ENCODE assay signal across 11 cellular contexts in genomic region chr9:41098759-41099158, GRCh38. TPM values are rescaled to one million over a fixed set of nuclear protein-coding genes. Genes with fewer than 3 reads are reported as not detected.
DNase-seq lines count a peak whose midpoint lies in the region; ATAC-seq, FAIRE-seq and TF ChIP-seq lines count a peak whose summit lies in the region.
"Not testable (repeated sequence)": the region's sequence is repeated elsewhere in the genome, so short reads cannot be mapped to it uniquely, and the experiment has no call there.
"Had no signal": no experiment of that assay in that cellular context is flagged by ENCODE, and none has a peak within 500 bp of the region (broad histone marks: within the 10 kb centered on the region; RNA-seq: fewer than 3 reads in every experiment).

No MANE protein-coding gene starts in this region.

- not testable (repeated sequence) for H3K36me3 ChIP-seq in MM.1S (replicated peaks; ENCODE audit: insufficient read depth, low read length); adipocyte (ENCODE audit: control insufficient read depth, insufficient read depth, low read length, severe bottlenecking); bronchial epithelial cell (ENCODE audit: control insufficient read depth, insufficient read depth, low read length)

- CTCF ChIA-PET in activated CD8-positive, alpha-beta T cell treated with anti-CD3 and anti-CD28 coated beads for 36 hours (lab: Charles Lee): not testable (repeated sequence)

- H3K27ac Mint-ChIP-seq in activated CD8-positive, alpha-beta T cell treated with anti-CD3 and anti-CD28 coated beads for 36 hours; stimulated activated effector memory CD8-positive, alpha-beta T cell treated with anti-CD3 and anti-CD28 coated beads, Interleukin-12 subunit alpha, Interleukin-12 subunit beta, amount 100 ng/mL, for 72 hours: not testable (repeated sequence)

- H3K4me1 ChIP-seq in MM.1S (ENCODE audit: low read length); adipocyte (ENCODE audit: control insufficient read depth, insufficient read depth, low read length): not testable (repeated sequence)

- H3K9me3 Mint-ChIP-seq in activated CD8-positive, alpha-beta T cell treated with anti-CD3 and anti-CD28 coated beads for 36 hours; stimulated activated effector memory CD8-positive, alpha-beta T cell treated with anti-CD3 and anti-CD28 coated beads, Interleukin-12 subunit alpha, Interleukin-12 subunit beta, amount 100 ng/mL, for 72 hours: not testable (repeated sequence)

- not testable (repeated sequence) for H3K27ac ChIP-seq in MM.1S (ENCODE audit: low read length)

- H3K4me3 ChIP-seq in MM.1S (ENCODE audit: low read length); adipocyte (ENCODE audit: low read length); bronchial epithelial cell (ENCODE audit: low read depth, low read length); fibroblast of pulmonary artery (replicated peaks; ENCODE audit: low read depth, low read length): not testable (repeated sequence)

- not testable (repeated sequence) for H3K9me3 ChIP-seq in MM.1S (replicated peaks; ENCODE audit: insufficient read depth, low read length); adipocyte (ENCODE audit: control insufficient read depth, low read length)

- POLR2A ChIA-PET in activated CD8-positive, alpha-beta T cell treated with anti-CD3 and anti-CD28 coated beads for 36 hours (lab: Charles Lee): not testable (repeated sequence)

- H3K9ac ChIP-seq in MM.1S (ENCODE audit: low read length); adipocyte (ENCODE audit: low read length): not testable (repeated sequence)

- intact Hi-C loops in activated CD8-positive, alpha-beta T cell treated with anti-CD3 and anti-CD28 coated beads for 36 hours (cut with micrococcal nuclease): not testable (repeated sequence)

- H3K4me1 Mint-ChIP-seq in activated CD8-positive, alpha-beta T cell treated with anti-CD3 and anti-CD28 coated beads for 36 hours (ENCODE audit: low read depth); stimulated activated effector memory CD8-positive, alpha-beta T cell treated with anti-CD3 and anti-CD28 coated beads, Interleukin-12 subunit alpha, Interleukin-12 subunit beta, amount 100 ng/mL, for 72 hours: not testable (repeated sequence)

- TF ChIP-seq CTCF in MM.1S (IDR thresholded peaks at IDR 0.05; ENCODE audit: low read length); activated CD8-positive, alpha-beta T cell treated with anti-CD3 and anti-CD28 coated beads for 36 hours (IDR thresholded peaks at IDR 0.05); bronchial epithelial cell (IDR thresholded peaks at IDR 0.05; ENCODE audit: insufficient read depth, low read length, severe bottlenecking); fibroblast of pulmonary artery (IDR thresholded peaks at IDR 0.05; ENCODE audit: low read length, missing control alignments): not testable (repeated sequence)

- peak; percentile 53 for ATAC-seq in HG02870 (IDR thresholded peaks at IDR 0.05; ENCODE audit: unreplicated experiment)
- peak; percentile 47 for ATAC-seq in activated CD8-positive, alpha-beta T cell treated with anti-CD3 and anti-CD28 coated beads for 36 hours
- ATAC-seq in stimulated activated effector memory CD8-positive, alpha-beta T cell treated with anti-CD3 and anti-CD28 coated beads, Interleukin-12 subunit alpha, Interleukin-12 subunit beta, amount 100 ng/mL, for 72 hours: peak; percentile 73

- H3K9me2 ChIP-seq in MM.1S (replicated peaks; ENCODE audit: insufficient read depth, low read length): not testable (repeated sequence)

- H3K79me2 ChIP-seq in MM.1S (ENCODE audit: low read length): not testable (repeated sequence)

- H2AFZ ChIP-seq in MM.1S (ENCODE audit: low read length): not testable (repeated sequence)

- H3K27me3 ChIP-seq in MM.1S (replicated peaks; ENCODE audit: insufficient read depth, low read length); adipocyte (replicated peaks; ENCODE audit: control insufficient read depth, insufficient read depth, low read length); bronchial epithelial cell (ENCODE audit: control insufficient read depth, insufficient read depth, low read length): not testable (repeated sequence)

- DNase-seq in MM.1S (peak; percentile 5), adipocyte (ENCODE audit: low read depth) (peak; percentile 2), bronchial epithelial cell (ENCODE audit: low read depth) (peak; percentile 42), fibroblast of pulmonary artery (ENCODE audit: low read depth) (peak; percentile 12)
- not testable (repeated sequence) for DNase-seq in activated CD8-positive, alpha-beta T cell treated with anti-CD3 and anti-CD28 coated beads for 36 hours
- DNase-seq in stimulated activated effector memory CD8-positive, alpha-beta T cell treated with anti-CD3 and anti-CD28 coated beads, Interleukin-12 subunit alpha, Interleukin-12 subunit beta, amount 100 ng/mL, for 72 hours (ENCODE audit: low spot score in 2 of 2): peak in 1 of 2 donors; percentile 53

- FAIRE-seq in bronchial epithelial cell (lab: Jason Lieb, UNC): not testable (repeated sequence)

- H3K4me2 ChIP-seq in MM.1S (ENCODE audit: low read depth, low read length): not testable (repeated sequence)

- not testable (repeated sequence) for H3F3A ChIP-seq in MM.1S (ENCODE audit: insufficient read depth, low read length)

- not testable (repeated sequence) for H3K4me3 Mint-ChIP-seq in activated CD8-positive, alpha-beta T cell treated with anti-CD3 and anti-CD28 coated beads for 36 hours; stimulated activated effector memory CD8-positive, alpha-beta T cell treated with anti-CD3 and anti-CD28 coated beads, Interleukin-12 subunit alpha, Interleukin-12 subunit beta, amount 100 ng/mL, for 72 hours

- H4K20me1 ChIP-seq in MM.1S (ENCODE audit: insufficient read depth, low read length): not testable (repeated sequence)

- not testable (repeated sequence) for H3K27me3 Mint-ChIP-seq in activated CD8-positive, alpha-beta T cell treated with anti-CD3 and anti-CD28 coated beads for 36 hours

- not testable (repeated sequence) for H3K36me3 Mint-ChIP-seq in activated CD8-positive, alpha-beta T cell treated with anti-CD3 and anti-CD28 coated beads for 36 hours (ENCODE audit: low read depth); stimulated activated effector memory CD8-positive, alpha-beta T cell treated with anti-CD3 and anti-CD28 coated beads, Interleukin-12 subunit alpha, Interleukin-12 subunit beta, amount 100 ng/mL, for 72 hours

RNA-seq across cellular contexts. Expression of gene FOXD4L6, which starts 29.7 kb away (rescaled TPM):
- under 1 TPM in 1 of 2 experiments, not detected in 1; 0.16 TPM for total RNA-seq in activated CD8-positive, alpha-beta T cell treated with anti-CD3 and anti-CD28 coated beads for 36 hours
- total RNA-seq in bronchial epithelial cell: 0.13 TPM in 1 of 2 replicates, not detected in the other
- total RNA-seq: A673; CD8-positive, alpha-beta memory T cell; Right ventricle myocardium superior; SK-MEL-5 had no signal
